In the genomic region with DNA sequence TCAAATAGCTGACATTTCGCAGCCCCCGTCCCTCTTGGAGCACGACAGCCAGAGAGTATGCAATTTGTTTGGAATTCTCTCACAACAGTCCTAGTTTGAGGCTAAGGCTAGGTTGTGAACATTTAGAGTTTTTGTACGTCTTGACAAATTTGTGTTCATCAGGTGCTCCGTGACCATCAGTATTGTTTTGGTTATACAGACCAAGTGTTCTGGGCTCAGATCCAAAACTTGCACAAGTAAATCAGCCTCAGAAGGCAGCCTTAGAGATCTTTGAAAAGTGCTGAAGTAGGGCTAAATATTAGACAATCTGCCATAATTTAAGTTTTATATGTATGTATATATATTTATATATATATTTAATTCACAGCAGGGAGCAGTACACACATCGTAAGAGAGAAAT, we compare ENCODE assay signal across 1 cellular context.
TF ChIP-seq lines count a peak whose summit lies in the region.

No MANE protein-coding gene starts in this region.

TF ChIP-seq in IMR-90, 13 proteins besides CTCF, POLR2A, EP300 and RAD21:
- TF ChIP-seq CHD1 (IDR thresholded peaks at IDR 0.05; ENCODE audit: low read depth, low read length) (no peak), MAZ (IDR thresholded peaks at IDR 0.05; ENCODE audit: borderline replicate concordance, low read depth, low read length) (no peak), SMC3 (IDR thresholded peaks at IDR 0.05; ENCODE audit: low read depth, low read length) (no peak), RFX5 (IDR thresholded peaks at IDR 0.05; ENCODE audit: low read depth, low read length) (no peak), FOS (IDR thresholded peaks at IDR 0.05; ENCODE audit: low read depth, low read length) (no peak)
